Comparison of ENCODE assay signal across 1 cellular context in the genomic region with DNA sequence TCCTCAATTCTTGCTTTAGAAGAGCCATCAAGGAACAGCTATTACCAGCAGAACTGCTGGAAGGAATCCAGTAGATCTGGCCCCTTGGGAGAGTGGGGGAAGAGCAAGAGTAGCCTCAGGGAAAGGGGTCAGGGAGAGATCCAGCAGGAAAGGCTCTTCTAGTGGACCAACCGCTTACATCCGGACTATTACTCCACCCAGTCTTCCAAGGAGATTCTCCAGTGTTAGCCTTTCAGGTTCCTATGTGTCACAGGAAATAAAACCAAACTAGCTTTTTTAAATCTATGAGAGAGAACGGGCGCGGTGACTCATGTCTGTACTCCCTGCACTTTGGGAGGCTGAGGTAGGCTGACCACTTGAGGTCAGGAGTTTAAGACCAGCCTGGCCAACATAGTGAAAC.
TF ChIP-seq lines count a peak whose summit lies in the region.

No MANE protein-coding gene starts in this region.

TF ChIP-seq in IMR-90, 13 proteins besides CTCF, POLR2A, EP300 and RAD21:
- no peak for TF ChIP-seq MAFK (IDR thresholded peaks at IDR 0.05; ENCODE audit: low read depth, low read length)
- TF ChIP-seq CHD1 (IDR thresholded peaks at IDR 0.05; ENCODE audit: low read depth, low read length), result no peak
